8 cellular contexts compared by ENCODE assay signal in the genomic region with DNA sequence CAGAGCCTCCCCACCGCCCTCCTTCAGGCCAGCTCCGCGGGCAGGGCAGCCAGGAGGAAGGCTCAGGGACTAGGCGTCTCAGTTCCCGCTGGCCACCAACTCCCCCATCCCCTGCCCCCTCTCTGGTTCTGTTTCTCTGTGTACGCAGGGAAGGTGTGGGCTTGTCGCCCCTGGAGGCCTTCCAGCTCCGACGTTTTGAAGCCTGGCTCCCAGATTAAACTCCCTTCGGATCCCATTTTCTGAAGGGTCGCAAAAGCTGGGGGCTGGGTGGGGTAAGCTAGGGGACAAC. TPM values are rescaled to one million over a fixed set of nuclear protein-coding genes. Genes with fewer than 3 reads are reported as not detected.
DNase-seq lines count a peak whose midpoint lies in the region; ATAC-seq and FAIRE-seq lines count a peak whose summit lies in the region.

No MANE protein-coding gene starts in this region.

- intact Hi-C loops in activated T-helper 2 cell treated with anti-CD3 and anti-CD28 coated beads, Interferon-gamma antibody, Interleukin-2, Interleukin-4, amounts not matched to agents 10 μg/mL and 5 μg/mL and 100 μg/mL, durations not matched to agents 14 hours and 24 hours and 36 hours (cut with micrococcal nuclease), result loop anchor here (1.0 to 10.0 kb wide), 4 partner anchors 9 to 603 kb away; partner anchors contain the start of genes ANXA6 and G3BP1

- peaks cover 5% of the 10 kb centered on the region; the same call in 1 of the 2 replicates for H3K4me1 ChIP-seq in iPS DF 6.9 (ENCODE audit: control insufficient read depth, insufficient read depth, low read length)
- peaks cover 6 to 12% of the 10 kb centered on the region in 2 donors for H3K4me1 ChIP-seq in small intestine (ENCODE audit: control insufficient read depth in 2 of 2, insufficient read depth in 1 of 2, low read depth in 1 of 2, low read length in 1 of 2)

- H3K4me3 Mint-ChIP-seq in activated T-cell treated with anti-CD3 and anti-CD28 coated beads, Interleukin-2, amount 50 U/mL, for 24 hours, result peak overlapping the region; percentile 94
- H3K4me3 Mint-ChIP-seq in activated T-helper 2 cell treated with anti-CD3 and anti-CD28 coated beads, Interferon-gamma antibody, Interleukin-2, Interleukin-4, amounts not matched to agents 10 μg/mL and 5 μg/mL and 100 μg/mL, durations not matched to agents 14 hours and 24 hours and 36 hours (ENCODE audit: low read depth), result peak overlapping the region; percentile 92

- no peaks in the 10 kb centered on the region for H3K27me3 Mint-ChIP-seq in activated T-cell treated with anti-CD3 and anti-CD28 coated beads, Interleukin-2, amount 50 U/mL, for 24 hours
- H3K27me3 Mint-ChIP-seq in activated T-helper 2 cell treated with anti-CD3 and anti-CD28 coated beads, Interferon-gamma antibody, Interleukin-2, Interleukin-4, amounts not matched to agents 10 μg/mL and 5 μg/mL and 100 μg/mL, durations not matched to agents 14 hours and 24 hours and 36 hours (ENCODE audit: low read depth), result peaks cover 4% of the 10 kb centered on the region

- DNase-seq in activated T-cell treated with anti-CD3 and anti-CD28 coated beads, Interleukin-2, amount 50 U/mL, for 24 hours, result no peak
- DNase-seq in activated T-cell treated with anti-CD3 and anti-CD28 coated beads, Interleukin-2, amount 50 U/mL, for 1 hour, result no peak
- DNase-seq in activated T-helper 2 cell treated with anti-CD3 and anti-CD28 coated beads, Interferon-gamma antibody, Interleukin-2, Interleukin-4, amounts not matched to agents 10 μg/mL and 5 μg/mL and 100 μg/mL, durations not matched to agents 14 hours and 24 hours and 36 hours (ENCODE audit: low spot score), result no peak
- no peak for DNase-seq in iPS DF 6.9 (ENCODE audit: low read depth, low spot score)
- DNase-seq in small intestine, result no peak
- no peak for DNase-seq in H4 (ENCODE audit: low spot score)
- no peak for DNase-seq in SHP77 treated with DMSO at 0.1 percent for 48 hours (lab: John Stamatoyannopoulos, UW)

- FAIRE-seq in small intestine (lab: Jason Lieb, UNC), result no peak

- H3K36me3 Mint-ChIP-seq in activated T-cell treated with anti-CD3 and anti-CD28 coated beads, Interleukin-2, amount 50 U/mL, for 24 hours (ENCODE audit: low read depth), result peaks cover 35% of the 10 kb centered on the region
- peaks cover 11% of the 10 kb centered on the region for H3K36me3 Mint-ChIP-seq in activated T-helper 2 cell treated with anti-CD3 and anti-CD28 coated beads, Interferon-gamma antibody, Interleukin-2, Interleukin-4, amounts not matched to agents 10 μg/mL and 5 μg/mL and 100 μg/mL, durations not matched to agents 14 hours and 24 hours and 36 hours (ENCODE audit: low read depth)

- H3K27ac Mint-ChIP-seq in activated T-cell treated with anti-CD3 and anti-CD28 coated beads, Interleukin-2, amount 50 U/mL, for 24 hours, result peak overlapping the region; percentile 95
- peak overlapping the region; percentile 85 for H3K27ac Mint-ChIP-seq in activated T-helper 2 cell treated with anti-CD3 and anti-CD28 coated beads, Interferon-gamma antibody, Interleukin-2, Interleukin-4, amounts not matched to agents 10 μg/mL and 5 μg/mL and 100 μg/mL, durations not matched to agents 14 hours and 24 hours and 36 hours

- no peak overlapping the region for H3K27ac ChIP-seq in iPS DF 6.9 (ENCODE audit: low read length)
- peak overlapping the region; percentile 38 to 78 for H3K27ac ChIP-seq in small intestine (ENCODE audit: low read depth in 1 of 2, low read length in 1 of 2)

- no CpG with 5 or more reads among the region's 11 CpGs for WGBS in iPS DF 6.9 (ENCODE audit: insufficient coverage, insufficient read length)
- WGBS in small intestine, 3 donors, result 0% methylated on average over 10 to 11 of the region's 11 CpGs

- no peaks in the 10 kb centered on the region; the same call in 1 of the 2 replicates for H3K27me3 ChIP-seq in iPS DF 6.9 (ENCODE audit: control insufficient read depth, insufficient read depth, low read length)
- H3K27me3 ChIP-seq in small intestine (ENCODE audit: control insufficient read depth in 2 of 2, insufficient read depth in 2 of 2, low read length in 2 of 2), result no peaks in the 10 kb centered on the region

- peak; percentile 0 for ATAC-seq in HG03097 (IDR thresholded peaks at IDR 0.05; ENCODE audit: low FRiP score, unreplicated experiment)

- peaks cover 51% of the 10 kb centered on the region for H3K4me1 Mint-ChIP-seq in activated T-cell treated with anti-CD3 and anti-CD28 coated beads, Interleukin-2, amount 50 U/mL, for 24 hours (ENCODE audit: low read depth)
- peaks cover 32% of the 10 kb centered on the region for H3K4me1 Mint-ChIP-seq in activated T-helper 2 cell treated with anti-CD3 and anti-CD28 coated beads, Interferon-gamma antibody, Interleukin-2, Interleukin-4, amounts not matched to agents 10 μg/mL and 5 μg/mL and 100 μg/mL, durations not matched to agents 14 hours and 24 hours and 36 hours (ENCODE audit: low read depth)

- H3K9me3 ChIP-seq in iPS DF 6.9 (ENCODE audit: control insufficient read depth, insufficient read depth, low read length) (no peaks in the 10 kb centered on the region; the same call in 1 of the 2 replicates), small intestine (ENCODE audit: control insufficient read depth, low read depth) (no peaks in the 10 kb centered on the region)

- no peaks in the 10 kb centered on the region for H3K9me3 Mint-ChIP-seq in activated T-cell treated with anti-CD3 and anti-CD28 coated beads, Interleukin-2, amount 50 U/mL, for 24 hours
- no peaks in the 10 kb centered on the region for H3K9me3 Mint-ChIP-seq in activated T-helper 2 cell treated with anti-CD3 and anti-CD28 coated beads, Interferon-gamma antibody, Interleukin-2, Interleukin-4, amounts not matched to agents 10 μg/mL and 5 μg/mL and 100 μg/mL, durations not matched to agents 14 hours and 24 hours and 36 hours

- H3K4me3 ChIP-seq in iPS DF 6.9 (ENCODE audit: low read length), result peak overlapping the region; percentile 81
- peak overlapping the region; percentile 71 to 82 for H3K4me3 ChIP-seq in small intestine (ENCODE audit: low read depth in 1 of 2, low read length in 2 of 2)

- H3K36me3 ChIP-seq in iPS DF 6.9 (ENCODE audit: control insufficient read depth, insufficient read depth, low read length) (no peaks in the 10 kb centered on the region), small intestine (ENCODE audit: control insufficient read depth in 2 of 2, insufficient read depth in 2 of 2, low read length in 2 of 2) (peaks cover 0 to 3% of the 10 kb centered on the region in 2 donors)

RNA-seq across cellular contexts. Expression of gene ATOX1, which starts 0.3 kb away (rescaled TPM):
- 69.8 and 82.8 TPM in 2 replicates for total RNA-seq in activated T-helper 2 cell treated with anti-CD3 and anti-CD28 coated beads, Interferon-gamma antibody, Interleukin-2, Interleukin-4, amounts not matched to agents 10 μg/mL and 5 μg/mL and 100 μg/mL, durations not matched to agents 14 hours and 24 hours and 36 hours
- 100 to 1,000 TPM; 187 to 327 (median 326) TPM for polyA plus RNA-seq in small intestine
- total RNA-seq in H4 (2014; rRNA removed; shearing (Covaris generic)), result 85.3 and 121 TPM in 2 replicates

RNA-seq across cellular contexts. Expression of gene G3BP1, which starts 13.7 kb away (rescaled TPM):
- total RNA-seq in activated T-helper 2 cell treated with anti-CD3 and anti-CD28 coated beads, Interferon-gamma antibody, Interleukin-2, Interleukin-4, amounts not matched to agents 10 μg/mL and 5 μg/mL and 100 μg/mL, durations not matched to agents 14 hours and 24 hours and 36 hours, result 296 and 312 TPM in 2 replicates
- 10 to 100 TPM; 11.9 to 36.8 (median 15.2) TPM for polyA plus RNA-seq in small intestine
- 113 and 129 TPM in 2 replicates for total RNA-seq in H4 (2014; rRNA removed; shearing (Covaris generic))
